Comparison of ENCODE assay signal across 9 cellular contexts in the genomic region with DNA sequence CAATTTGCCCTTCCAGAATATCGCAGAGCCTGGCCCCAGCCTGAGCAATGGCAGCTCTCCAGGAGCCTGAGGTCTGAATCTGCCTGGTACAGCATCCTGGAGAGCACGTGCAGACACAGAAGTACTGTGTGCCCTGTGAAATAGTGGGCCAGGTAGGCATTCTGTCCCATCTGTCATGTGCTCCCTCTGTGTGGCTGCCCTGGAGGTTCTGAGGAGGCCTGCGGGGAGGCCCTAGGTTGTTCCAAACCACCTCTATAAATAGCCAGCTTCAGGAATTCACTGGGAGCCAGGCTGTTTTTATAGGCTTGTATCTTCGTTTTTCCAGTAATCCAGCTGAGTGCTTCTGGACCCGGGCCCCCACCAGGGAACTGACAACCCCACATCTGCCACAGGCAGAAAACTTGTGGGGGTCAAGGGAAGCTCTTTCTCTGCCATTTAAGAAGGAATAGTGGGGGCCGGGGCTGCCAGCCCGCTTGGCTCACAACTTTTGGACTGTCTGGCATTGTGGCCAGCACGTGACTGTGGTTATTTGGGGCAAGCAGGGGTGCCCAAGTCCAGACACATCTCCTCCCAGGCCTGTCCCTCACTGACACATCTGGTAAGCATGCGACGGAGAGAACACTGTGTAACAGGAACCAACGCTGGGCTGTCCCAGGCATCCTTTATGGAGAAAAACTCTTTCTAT.
DNase-seq lines count a peak whose midpoint lies in the region; ATAC-seq and TF ChIP-seq lines count a peak whose summit lies in the region.
"Had no signal": no experiment of that assay in that cellular context is flagged by ENCODE, and none has a peak within 500 bp of the region (broad histone marks: within the 10 kb centered on the region; RNA-seq: fewer than 3 reads in every experiment).

No MANE protein-coding gene starts in this region.

- H3K4ac ChIP-seq in mesenchymal stem cell (ENCODE audit: low read depth in 1 of 2, low read length in 2 of 2): no peak overlapping the region

- DNase-seq in MG63: peak; percentile 33
- DNase-seq in coronary artery (ENCODE audit: low spot score): peak; percentile 96
- DNase-seq in mesenchymal stem cell: peak; percentile 27
- peak; percentile 46 for DNase-seq in transverse colon
- DNase-seq in HEK293T (ENCODE audit: extremely low spot score): no peak
- DNase-seq in HuH-7.5 (ENCODE audit: low spot score): no peak
- DNase-seq: activated gamma-delta T cell had no signal

- H2BK120ac ChIP-seq in mesenchymal stem cell (ENCODE audit: low read depth, low read length): no peak overlapping the region

- in situ Hi-C loops in transverse colon (cut with MboI; ENCODE audit: low pct_ligation_motif_present in 1 of 4, low pct_unique_long_range_greater_than_20kb in 1 of 4, low sequenced_read_pairs in 3 of 4): no loop called here

- H3K27me3 ChIP-seq in MG63: no peaks in the 10 kb centered on the region
- H3K27me3 ChIP-seq in mesenchymal stem cell (ENCODE audit: control insufficient read depth in 1 of 2, insufficient read depth in 1 of 2, low read length in 2 of 2): peaks cover 20 to 27% of the 10 kb centered on the region in 2 experiments
- no peaks in the 10 kb centered on the region for H3K27me3 ChIP-seq in transverse colon

- H3K9ac ChIP-seq in mesenchymal stem cell (ENCODE audit: low read length): peak overlapping the region; percentile 40
- H3K9ac ChIP-seq: KMS-11 had no signal

- 56% methylated on average over 11 of the region's 11 CpGs for WGBS in mesenchymal stem cell
- 57 to 59% methylated on average over 4 to 11 of the region's 11 CpGs for WGBS in transverse colon (ENCODE audit: low coverage in 1 of 2), 2 donors

- no peak overlapping the region for H2AFZ ChIP-seq in mesenchymal stem cell (ENCODE audit: low read depth, low read length)

- no peak overlapping the region for H2BK15ac ChIP-seq in mesenchymal stem cell (ENCODE audit: low read depth, poor library complexity, severe bottlenecking)

- no peak overlapping the region for H3K23ac ChIP-seq in mesenchymal stem cell (ENCODE audit: low read length in 2 of 2)

- H2AK5ac ChIP-seq in mesenchymal stem cell (ENCODE audit: low read length, severe bottlenecking): no peak overlapping the region

- H4K8ac ChIP-seq in mesenchymal stem cell (ENCODE audit: low read length): no peak overlapping the region

- intact Hi-C loops in transverse colon (cut with DNase I; ENCODE audit: low total_unique reads): no loop called here

- no peak overlapping the region for H4K91ac ChIP-seq in mesenchymal stem cell (ENCODE audit: low read length)

- no peak overlapping the region for H3K14ac ChIP-seq in mesenchymal stem cell (ENCODE audit: low read length in 2 of 2)

- peak overlapping the region; percentile 94 to 98 for H3K27ac ChIP-seq in coronary artery
- no peak overlapping the region for H3K27ac ChIP-seq in mesenchymal stem cell (ENCODE audit: low read length, poor library complexity, severe bottlenecking)
- peak overlapping the region; percentile 80 to 87 (median 86) for H3K27ac ChIP-seq in transverse colon
- H3K27ac ChIP-seq: KMS-11 had no signal

- H3K4me3 ChIP-seq in MG63: no peak overlapping the region
- peak overlapping the region; percentile 42 for H3K4me3 ChIP-seq in coronary artery
- H3K4me3 ChIP-seq in mesenchymal stem cell (ENCODE audit: insufficient read depth in 1 of 2, low read depth in 1 of 2, low read length in 2 of 2): no peak overlapping the region
- H3K4me3 ChIP-seq in transverse colon: no peak overlapping the region

- TF ChIP-seq EP300 in transverse colon (IDR thresholded peaks at IDR 0.05; ENCODE audit: low read depth): peak; percentile 21

- no peaks in the 10 kb centered on the region for H3K9me3 ChIP-seq in MG63
- H3K9me3 ChIP-seq in mesenchymal stem cell (ENCODE audit: control insufficient read depth, low read length): no peaks in the 10 kb centered on the region
- no peaks in the 10 kb centered on the region for H3K9me3 ChIP-seq in transverse colon

- no peak overlapping the region for H2BK5ac ChIP-seq in mesenchymal stem cell (ENCODE audit: low read depth, low read length, poor library complexity, severe bottlenecking)

- CTCF ChIA-PET in HEK293T (lab: Yijun Ruan, JAX): interaction anchor here (0.7 kb wide), 1 partner anchor 1983 kb away, joined by 3 read pairs; no protein-coding TSS in a partner anchor

- peaks cover 3% of the 10 kb centered on the region for H3K4me1 ChIP-seq in mesenchymal stem cell (ENCODE audit: control insufficient read depth, insufficient read depth, low read depth, low read length)
- H3K4me1 ChIP-seq in transverse colon: peaks cover 7 to 21% (median 15%) of the 10 kb centered on the region in 4 donors

- H3K4me2 ChIP-seq in mesenchymal stem cell (ENCODE audit: low read length, poor library complexity, severe bottlenecking): no peak overlapping the region
- H3K4me2 ChIP-seq: KMS-11 had no signal

- no peaks in the 10 kb centered on the region for H3K79me1 ChIP-seq in mesenchymal stem cell (replicated peaks; ENCODE audit: low read length, poor library complexity, severe bottlenecking)

- H2BK12ac ChIP-seq in mesenchymal stem cell (ENCODE audit: low read length in 2 of 2): no peak overlapping the region

- TF ChIP-seq CTCF in coronary artery (IDR thresholded peaks at IDR 0.05) (no peak), transverse colon (IDR thresholded peaks at IDR 0.05) (no peak)

- H3K36me3 ChIP-seq in MG63: no peaks in the 10 kb centered on the region
- H3K36me3 ChIP-seq in mesenchymal stem cell (ENCODE audit: control insufficient read depth in 1 of 2, insufficient read depth in 2 of 2, low read depth in 1 of 2, low read length in 2 of 2): no peaks in the 10 kb centered on the region
- H3K36me3 ChIP-seq in transverse colon: no peaks in the 10 kb centered on the region

- ATAC-seq in GM19023 (IDR thresholded peaks at IDR 0.05; ENCODE audit: unreplicated experiment): no peak

- POLR2A ChIA-PET in HEK293T (lab: Yijun Ruan, JAX): no interaction called here

- no peak for TF ChIP-seq POLR2A in transverse colon (IDR thresholded peaks at IDR 0.05)

- H3K18ac ChIP-seq in mesenchymal stem cell (ENCODE audit: low read depth in 1 of 2, low read length in 2 of 2): no peak overlapping the region

TF ChIP-seq in HEK293T, 16 proteins besides CTCF, POLR2A, EP300 and RAD21:
- TF ChIP-seq ARNT (IDR thresholded peaks at IDR 0.05): no peak
- no peak for TF ChIP-seq FOXA1 (IDR thresholded peaks at IDR 0.05)
- TF ChIP-seq SP1 (IDR thresholded peaks at IDR 0.05): no peak
- no peak for TF ChIP-seq SUZ12 (IDR thresholded peaks at IDR 0.05)
- TF ChIP-seq TARDBP (IDR thresholded peaks at IDR 0.05): no peak
- no peak for TF ChIP-seq ZNF384 (IDR thresholded peaks at IDR 0.05)
- no peak for TF ChIP-seq LEF1 (IDR thresholded peaks at IDR 0.05; ENCODE audit: borderline replicate concordance)

Comparison
In these comparisons a context has a peak if more than half of its experiments do, and no peak if none do; other contexts are left out.
1. DNase-seq: peak in MG63 (single experiment), coronary artery (single experiment), mesenchymal stem cell (single experiment) and transverse colon (single experiment); none in HEK293T (single experiment) and HuH-7.5 (single experiment).